2 cellular contexts compared by ENCODE assay signal in the genomic region with DNA sequence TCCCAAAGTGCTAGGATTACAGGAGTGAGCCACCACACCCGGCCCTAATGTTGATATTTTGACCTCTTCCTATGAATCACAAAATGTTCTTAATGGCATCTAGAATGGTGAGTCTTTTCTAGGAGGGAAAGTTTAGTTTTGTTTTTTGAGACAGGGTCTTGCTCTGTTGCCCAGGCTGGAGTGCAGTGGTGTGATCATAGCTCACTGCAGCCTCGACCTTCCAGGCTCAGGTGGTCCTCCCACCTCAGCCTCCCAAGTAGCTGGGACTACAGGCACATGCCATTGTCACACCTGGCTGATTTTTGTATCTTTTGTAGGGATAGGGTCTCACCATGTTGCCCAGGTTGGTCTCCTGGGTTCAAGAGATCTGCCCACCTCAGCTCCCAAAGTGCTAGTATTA. TPM values are rescaled to one million over a fixed set of nuclear protein-coding genes. Genes with fewer than 3 reads are reported as not detected.
"Had no signal": no experiment of that assay in that cellular context is flagged by ENCODE, and none has a peak within 500 bp of the region (broad histone marks: within the 10 kb centered on the region; RNA-seq: fewer than 3 reads in every experiment).

No MANE protein-coding gene starts in this region.

RNA-seq across cellular contexts. Expression of gene LDLRAD1, which starts 48.7 kb away (rescaled TPM):
- total RNA-seq: G401, GM12878 had no signal
- polyA plus RNA-seq: GM12878 had no signal
